In the genomic region with DNA sequence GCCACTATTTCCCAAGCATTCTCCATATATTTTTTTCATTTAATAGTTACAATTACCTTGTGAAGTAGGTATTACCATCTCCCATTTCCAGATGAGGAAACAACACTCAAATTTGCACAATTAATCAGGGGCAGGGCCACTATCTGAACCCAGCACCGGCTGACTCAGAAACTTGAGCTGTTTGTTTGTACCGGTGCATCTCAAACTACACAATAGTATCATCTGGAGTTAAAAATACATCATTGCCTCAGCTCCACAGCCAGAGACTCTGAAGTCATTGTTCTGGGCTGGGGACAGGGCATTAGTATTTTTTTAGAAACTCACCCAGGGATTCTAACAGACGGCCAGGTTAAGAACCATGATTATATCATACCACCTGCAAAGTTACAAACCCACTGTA, we compare ENCODE assay signal across 33 cellular contexts. TPM values are rescaled to one million over a fixed set of nuclear protein-coding genes. Genes with fewer than 3 reads are reported as not detected.
"Had no signal": no experiment of that assay in that cellular context is flagged by ENCODE, and none has a peak within 500 bp of the region (broad histone marks: within the 10 kb centered on the region; RNA-seq: fewer than 3 reads in every experiment).

No MANE protein-coding gene starts in this region.

- H3K9me3 Mint-ChIP-seq: activated T-cell treated with anti-CD3 and anti-CD28 coated beads, Interleukin-2, amount 50 U/mL, for 4 hours; activated T-helper 2 cell treated with anti-CD3 and anti-CD28 coated beads, Interferon-gamma antibody, Interleukin-2, Interleukin-4, amounts not matched to agents 10 μg/mL and 5 μg/mL and 100 μg/mL, durations not matched to agents 14 hours and 24 hours and 36 hours; central memory CD8-positive, alpha-beta T cell; effector memory CD8-positive, alpha-beta T cell; neural crest cell; WTC11 had no signal

- H3K27ac ChIP-seq: adrenal gland, ascending aorta, brain microvascular endothelial cell, colonic mucosa, dorsolateral prefrontal cortex, esophagus muscularis mucosa, gastroesophageal sphincter, lower lobe of right lung, sigmoid colon, spleen, thoracic aorta, vagina had no signal

- H3K4me1 Mint-ChIP-seq: activated CD4-positive, alpha-beta T cell treated with anti-CD3 and anti-CD28 coated beads for 36 hours; central memory CD8-positive, alpha-beta T cell; naive thymus-derived CD4-positive, alpha-beta T cell had no signal

- H3K36me3 ChIP-seq: adrenal gland, ascending aorta, brain microvascular endothelial cell, colonic mucosa, esophagus muscularis mucosa, gastroesophageal sphincter, lower lobe of right lung, sigmoid colon, spleen, thoracic aorta, vagina had no signal

- DNase-seq: activated CD4-positive, alpha-beta T cell treated with anti-CD3 and anti-CD28 coated beads for 36 hours; activated CD4-positive, alpha-beta T cell treated with anti-CD3 and anti-CD28 coated beads, Interleukin-2, amount 50 U/mL, for 4 hours; activated CD8-positive, alpha-beta memory T cell treated with anti-CD3 and anti-CD28 coated beads for 24 hours; activated CD8-positive, alpha-beta memory T cell treated with anti-CD3 and anti-CD28 coated beads, Interleukin-2, amount 50 U/mL, for 48 hours; activated naive CD4-positive, alpha-beta T cell; activated T-cell treated with anti-CD3 and anti-CD28 coated beads, Interleukin-2, amount 50 U/mL, for 4 hours; adrenal gland; brain microvascular endothelial cell; colonic mucosa; dorsolateral prefrontal cortex; effector memory CD8-positive, alpha-beta T cell; head of caudate nucleus; islet precursor cell; left colon; lower lobe of right lung; naive thymus-derived CD4-positive, alpha-beta T cell; occipital lobe; sigmoid colon; spleen; stimulated activated CD4-positive, alpha-beta T cell treated with anti-CD3 and anti-CD28 coated beads, Interleukin-4, amount 100 ng/mL, for 1 hour; stimulated activated naive CD4-positive, alpha-beta T cell treated with Interleukin-2 at 50 U/mL for 16 hours; T-helper 9 cell had no signal

- H3K27me3 ChIP-seq: adrenal gland, ascending aorta, brain microvascular endothelial cell, colonic mucosa, sigmoid colon, vagina had no signal

- H3K27ac Mint-ChIP-seq: activated CD4-positive, alpha-beta T cell treated with anti-CD3 and anti-CD28 coated beads for 36 hours; activated naive CD8-positive, alpha-beta T cell; activated T-helper 2 cell treated with anti-CD3 and anti-CD28 coated beads, Interferon-gamma antibody, Interleukin-2, Interleukin-4, amounts not matched to agents 10 μg/mL and 5 μg/mL and 100 μg/mL, durations not matched to agents 14 hours and 24 hours and 36 hours; effector memory CD8-positive, alpha-beta T cell; naive thymus-derived CD4-positive, alpha-beta T cell; type B pancreatic cell; WTC11 had no signal

- H3K4me3 ChIP-seq: adrenal gland, ascending aorta, colonic mucosa, dorsolateral prefrontal cortex, esophagus muscularis mucosa, gastroesophageal sphincter, lower lobe of right lung, sigmoid colon, spleen, thoracic aorta, vagina had no signal

- H3K36me3 Mint-ChIP-seq: naive thymus-derived CD4-positive, alpha-beta T cell; type B pancreatic cell; WTC11 had no signal

- H3K4me1 ChIP-seq: adrenal gland, ascending aorta, colonic mucosa, esophagus muscularis mucosa, gastroesophageal sphincter, lower lobe of right lung, sigmoid colon, spleen, vagina had no signal

- ATAC-seq: activated CD4-positive, alpha-beta T cell treated with anti-CD3 and anti-CD28 coated beads for 36 hours; activated T-cell treated with anti-CD3 and anti-CD28 coated beads, Interleukin-2, amount 50 U/mL, for 4 hours; effector memory CD8-positive, alpha-beta T cell; gastroesophageal sphincter; left colon; lower lobe of right lung; naive thymus-derived CD4-positive, alpha-beta T cell; WTC11 had no signal

- H3K9me3 ChIP-seq: adrenal gland, ascending aorta, colonic mucosa, esophagus muscularis mucosa, gastroesophageal sphincter, lower lobe of right lung, sigmoid colon, spleen, thoracic aorta, vagina had no signal

- H3K4me3 Mint-ChIP-seq: activated CD4-positive, alpha-beta T cell treated with anti-CD3 and anti-CD28 coated beads for 36 hours; activated naive CD8-positive, alpha-beta T cell; activated T-cell treated with anti-CD3 and anti-CD28 coated beads, Interleukin-2, amount 50 U/mL, for 4 hours; central memory CD8-positive, alpha-beta T cell; effector memory CD8-positive, alpha-beta T cell; naive thymus-derived CD4-positive, alpha-beta T cell; neural crest cell; type B pancreatic cell; WTC11 had no signal

RNA-seq across cellular contexts. Expression of a gene that starts 55.9 kb away (rescaled TPM):
- total RNA-seq: ascending aorta had no signal
